Comparison of ENCODE assay signal across 1 cellular context in the genomic region with DNA sequence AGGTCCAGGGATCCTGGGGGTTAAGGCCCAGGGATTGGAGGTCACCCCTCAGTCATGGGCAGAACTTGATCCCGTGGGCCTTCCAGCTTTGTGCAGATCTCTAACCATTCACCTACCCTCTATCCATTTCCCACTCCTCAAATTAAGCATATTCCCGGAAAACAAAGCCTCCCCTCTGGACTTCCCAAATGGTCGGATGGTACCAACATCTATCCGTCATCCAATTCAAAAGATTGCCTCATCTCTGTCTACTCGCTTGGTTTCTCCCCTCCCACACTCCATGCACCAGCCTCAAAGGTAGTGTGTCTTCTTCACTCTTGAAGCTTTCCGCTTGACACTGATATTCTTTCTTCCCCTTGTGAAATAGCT.
TF ChIP-seq lines count a peak whose summit lies in the region.

No MANE protein-coding gene starts in this region.

TF ChIP-seq in GM23338, 12 proteins besides CTCF, POLR2A, EP300 and RAD21 (continued from another document):
- TF ChIP-seq, protein P1, sequence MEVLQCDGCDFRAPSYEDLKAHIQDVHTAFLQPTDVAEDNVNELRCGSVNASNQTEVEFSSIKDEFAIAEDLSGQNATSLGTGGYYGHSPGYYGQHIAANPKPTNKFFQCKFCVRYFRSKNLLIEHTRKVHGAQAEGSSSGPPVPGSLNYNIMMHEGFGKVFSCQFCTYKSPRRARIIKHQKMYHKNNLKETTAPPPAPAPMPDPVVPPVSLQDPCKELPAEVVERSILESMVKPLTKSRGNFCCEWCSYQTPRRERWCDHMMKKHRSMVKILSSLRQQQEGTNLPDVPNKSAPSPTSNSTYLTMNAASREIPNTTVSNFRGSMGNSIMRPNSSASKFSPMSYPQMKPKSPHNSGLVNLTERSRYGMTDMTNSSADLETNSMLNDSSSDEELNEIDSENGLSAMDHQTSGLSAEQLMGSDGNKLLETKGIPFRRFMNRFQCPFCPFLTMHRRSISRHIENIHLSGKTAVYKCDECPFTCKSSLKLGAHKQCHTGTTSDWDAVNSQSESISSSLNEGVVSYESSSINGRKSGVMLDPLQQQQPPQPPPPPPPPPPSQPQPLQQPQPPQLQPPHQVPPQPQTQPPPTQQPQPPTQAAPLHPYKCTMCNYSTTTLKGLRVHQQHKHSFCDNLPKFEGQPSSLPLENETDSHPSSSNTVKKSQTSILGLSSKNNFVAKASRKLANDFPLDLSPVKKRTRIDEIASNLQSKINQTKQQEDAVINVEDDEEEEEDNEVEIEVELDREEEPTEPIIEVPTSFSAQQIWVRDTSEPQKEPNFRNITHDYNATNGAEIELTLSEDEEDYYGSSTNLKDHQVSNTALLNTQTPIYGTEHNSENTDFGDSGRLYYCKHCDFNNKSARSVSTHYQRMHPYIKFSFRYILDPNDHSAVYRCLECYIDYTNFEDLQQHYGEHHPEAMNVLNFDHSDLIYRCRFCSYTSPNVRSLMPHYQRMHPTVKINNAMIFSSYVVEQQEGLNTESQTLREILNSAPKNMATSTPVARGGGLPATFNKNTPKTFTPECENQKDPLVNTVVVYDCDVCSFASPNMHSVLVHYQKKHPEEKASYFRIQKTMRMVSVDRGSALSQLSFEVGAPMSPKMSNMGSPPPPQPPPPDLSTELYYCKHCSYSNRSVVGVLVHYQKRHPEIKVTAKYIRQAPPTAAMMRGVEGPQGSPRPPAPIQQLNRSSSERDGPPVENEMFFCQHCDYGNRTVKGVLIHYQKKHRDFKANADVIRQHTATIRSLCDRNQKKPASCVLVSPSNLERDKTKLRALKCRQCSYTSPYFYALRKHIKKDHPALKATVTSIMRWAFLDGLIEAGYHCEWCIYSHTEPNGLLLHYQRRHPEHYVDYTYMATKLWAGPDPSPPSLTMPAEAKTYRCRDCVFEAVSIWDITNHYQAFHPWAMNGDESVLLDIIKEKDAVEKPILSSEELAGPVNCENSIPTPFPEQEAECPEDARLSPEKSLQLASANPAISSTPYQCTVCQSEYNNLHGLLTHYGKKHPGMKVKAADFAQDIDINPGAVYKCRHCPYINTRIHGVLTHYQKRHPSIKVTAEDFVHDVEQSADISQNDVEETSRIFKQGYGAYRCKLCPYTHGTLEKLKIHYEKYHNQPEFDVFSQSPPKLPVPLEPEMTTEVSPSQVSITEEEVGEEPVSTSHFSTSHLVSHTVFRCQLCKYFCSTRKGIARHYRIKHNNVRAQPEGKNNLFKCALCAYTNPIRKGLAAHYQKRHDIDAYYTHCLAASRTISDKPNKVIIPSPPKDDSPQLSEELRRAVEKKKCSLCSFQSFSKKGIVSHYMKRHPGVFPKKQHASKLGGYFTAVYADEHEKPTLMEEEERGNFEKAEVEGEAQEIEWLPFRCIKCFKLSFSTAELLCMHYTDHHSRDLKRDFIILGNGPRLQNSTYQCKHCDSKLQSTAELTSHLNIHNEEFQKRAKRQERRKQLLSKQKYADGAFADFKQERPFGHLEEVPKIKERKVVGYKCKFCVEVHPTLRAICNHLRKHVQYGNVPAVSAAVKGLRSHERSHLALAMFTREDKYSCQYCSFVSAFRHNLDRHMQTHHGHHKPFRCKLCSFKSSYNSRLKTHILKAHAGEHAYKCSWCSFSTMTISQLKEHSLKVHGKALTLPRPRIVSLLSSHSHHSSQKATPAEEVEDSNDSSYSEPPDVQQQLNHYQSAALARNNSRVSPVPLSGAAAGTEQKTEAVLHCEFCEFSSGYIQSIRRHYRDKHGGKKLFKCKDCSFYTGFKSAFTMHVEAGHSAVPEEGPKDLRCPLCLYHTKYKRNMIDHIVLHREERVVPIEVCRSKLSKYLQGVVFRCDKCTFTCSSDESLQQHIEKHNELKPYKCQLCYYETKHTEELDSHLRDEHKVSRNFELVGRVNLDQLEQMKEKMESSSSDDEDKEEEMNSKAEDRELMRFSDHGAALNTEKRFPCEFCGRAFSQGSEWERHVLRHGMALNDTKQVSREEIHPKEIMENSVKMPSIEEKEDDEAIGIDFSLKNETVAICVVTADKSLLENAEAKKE (CRISPR knock-in tag; IDR thresholded peaks at IDR 0.05), result no peak
- TF ChIP-seq, protein P2, sequence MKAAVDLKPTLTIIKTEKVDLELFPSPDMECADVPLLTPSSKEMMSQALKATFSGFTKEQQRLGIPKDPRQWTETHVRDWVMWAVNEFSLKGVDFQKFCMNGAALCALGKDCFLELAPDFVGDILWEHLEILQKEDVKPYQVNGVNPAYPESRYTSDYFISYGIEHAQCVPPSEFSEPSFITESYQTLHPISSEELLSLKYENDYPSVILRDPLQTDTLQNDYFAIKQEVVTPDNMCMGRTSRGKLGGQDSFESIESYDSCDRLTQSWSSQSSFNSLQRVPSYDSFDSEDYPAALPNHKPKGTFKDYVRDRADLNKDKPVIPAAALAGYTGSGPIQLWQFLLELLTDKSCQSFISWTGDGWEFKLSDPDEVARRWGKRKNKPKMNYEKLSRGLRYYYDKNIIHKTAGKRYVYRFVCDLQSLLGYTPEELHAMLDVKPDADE (IDR thresholded peaks at IDR 0.05), result no peak
- no peak for TF ChIP-seq EZH2phosphoT487 (IDR thresholded peaks at IDR 0.05; ENCODE audit: unreplicated experiment)
